Comparison of ENCODE assay signal across 12 cellular contexts in the genomic region with DNA sequence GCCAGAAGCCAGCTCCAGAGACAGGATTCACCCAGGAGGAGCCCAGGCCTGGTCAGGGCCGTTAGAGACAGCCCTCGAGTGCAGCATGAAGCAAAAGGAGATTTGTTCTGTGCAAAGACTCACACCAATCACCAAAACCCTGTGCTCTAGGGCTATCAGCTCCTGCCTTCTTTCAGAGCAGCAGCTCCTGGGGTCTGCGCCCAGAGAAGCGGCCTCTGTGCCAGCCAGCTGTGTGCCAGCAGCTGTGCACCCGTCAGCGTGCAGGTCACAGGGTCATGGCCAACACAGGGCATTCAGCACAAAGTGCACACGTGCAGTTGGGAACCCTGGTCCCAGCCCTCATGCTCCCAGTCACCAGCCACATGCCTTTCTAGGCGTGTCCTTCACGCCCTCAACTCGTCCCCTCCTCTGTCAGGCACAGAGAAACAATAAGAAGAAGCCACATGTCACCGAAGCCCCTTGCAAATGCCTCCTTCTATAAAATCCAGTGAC. TPM values are rescaled to one million over a fixed set of nuclear protein-coding genes. Genes with fewer than 3 reads are reported as not detected.
DNase-seq lines count a peak whose midpoint lies in the region; ATAC-seq and TF ChIP-seq lines count a peak whose summit lies in the region.
"Had no signal": no experiment of that assay in that cellular context is flagged by ENCODE, and none has a peak within 500 bp of the region (broad histone marks: within the 10 kb centered on the region; RNA-seq: fewer than 3 reads in every experiment).

No MANE protein-coding gene starts in this region.

- in situ Hi-C loops in gastrocnemius medialis (cut with MboI; ENCODE audit: low sequenced_read_pairs in 4 of 4), result no loop called here

- H3K4me1 Mint-ChIP-seq in immature natural killer cell, result peaks cover 60 to 71% of the 10 kb centered on the region in 2 donors

- H3K27ac Mint-ChIP-seq in immature natural killer cell, result peak overlapping the region in 5 of 6 donors; percentile 41 to 88 (median 80)
- H3K27ac Mint-ChIP-seq: activated naive CD4-positive, alpha-beta T cell treated with anti-CD3 and anti-CD28 coated beads, Interleukin-2, amount 50 U/mL, for 24 hours had no signal

- peak overlapping the region in 3 of 4 donors; percentile 15 to 92 (median 49) for H3K27ac ChIP-seq in gastrocnemius medialis
- H3K27ac ChIP-seq: PC-9 had no signal

- peaks cover 0 to 4% (median 2%) of the 10 kb centered on the region in 3 donors for H3K36me3 Mint-ChIP-seq in immature natural killer cell
- H3K36me3 Mint-ChIP-seq: activated naive CD4-positive, alpha-beta T cell treated with anti-CD3 and anti-CD28 coated beads, Interleukin-2, amount 50 U/mL, for 24 hours had no signal

- H3K9me3 Mint-ChIP-seq in immature natural killer cell, result peaks cover 0 to 1% (median 0%) of the 10 kb centered on the region in 6 donors
- H3K9me3 Mint-ChIP-seq: activated naive CD4-positive, alpha-beta T cell treated with anti-CD3 and anti-CD28 coated beads, Interleukin-2, amount 50 U/mL, for 24 hours had no signal

- no peak for ATAC-seq in gastrocnemius medialis
- ATAC-seq in HG02870 (IDR thresholded peaks at IDR 0.05; ENCODE audit: unreplicated experiment), result no peak
- ATAC-seq in HG03175 (IDR thresholded peaks at IDR 0.05; ENCODE audit: unreplicated experiment), result no peak

- DNase-seq in ELR (ENCODE audit: low read depth) (peak; percentile 30), adipocyte (ENCODE audit: low read depth) (no peak), immature natural killer cell (no peak), gastrocnemius medialis (peak in 1 of 2 donors; percentile 23), GM10266 (ENCODE audit: extremely low spot score) (no peak)
- no peak for DNase-seq in central memory CD4-positive, alpha-beta T cell
- DNase-seq: activated CD4-positive, alpha-beta T cell treated with anti-CD3 and anti-CD28 coated beads for 1 hour; NCI-H1048 had no signal

- H3K36me3 ChIP-seq in adipocyte (ENCODE audit: control insufficient read depth, insufficient read depth, low read length, severe bottlenecking) (peaks cover 15% of the 10 kb centered on the region), gastrocnemius medialis (peaks cover 0 to 13% of the 10 kb centered on the region in 2 donors)

- H3K4me3 ChIP-seq in adipocyte (ENCODE audit: low read length) (peak overlapping the region; percentile 57), gastrocnemius medialis (no peak overlapping the region)
- H3K4me3 ChIP-seq: PC-9 had no signal

- intact Hi-C loops in gastrocnemius medialis (cut with DNase I; ENCODE audit: low total_unique reads), result no loop called here

- H3K9me3 ChIP-seq in adipocyte (ENCODE audit: control insufficient read depth, low read length), result no peaks in the 10 kb centered on the region
- no peaks in the 10 kb centered on the region for H3K9me3 ChIP-seq in gastrocnemius medialis

- peak overlapping the region; percentile 67 for H3K9ac ChIP-seq in adipocyte (ENCODE audit: low read length)

- H3K4me1 ChIP-seq in adipocyte (ENCODE audit: control insufficient read depth, insufficient read depth, low read length) (peaks cover 59% of the 10 kb centered on the region), gastrocnemius medialis (peaks cover 40 to 55% of the 10 kb centered on the region in 2 donors)

- TF ChIP-seq CTCF in gastrocnemius medialis (IDR thresholded peaks at IDR 0.05 in 4 of 5, conservative IDR thresholded peaks at IDR 0.05 in 1 of 5) (no peak), GM10266 (IDR thresholded peaks at IDR 0.05; ENCODE audit: control insufficient read depth, insufficient read depth, low read depth, missing control alignments) (no peak)

- no peak for TF ChIP-seq POLR2A in gastrocnemius medialis (IDR thresholded peaks at IDR 0.05)

- peaks cover 0 to 1% (median 0%) of the 10 kb centered on the region in 3 donors for H3K27me3 Mint-ChIP-seq in immature natural killer cell (ENCODE audit: low read depth in 3 of 3)
- H3K27me3 Mint-ChIP-seq: activated naive CD4-positive, alpha-beta T cell treated with anti-CD3 and anti-CD28 coated beads, Interleukin-2, amount 50 U/mL, for 24 hours had no signal

- no peaks in the 10 kb centered on the region for H3K27me3 ChIP-seq in adipocyte (replicated peaks; ENCODE audit: control insufficient read depth, insufficient read depth, low read length)
- no peaks in the 10 kb centered on the region for H3K27me3 ChIP-seq in gastrocnemius medialis

- peak overlapping the region in 2 of 5 donors; percentile 35 to 54 for H3K4me3 Mint-ChIP-seq in immature natural killer cell
- H3K4me3 Mint-ChIP-seq: activated naive CD4-positive, alpha-beta T cell treated with anti-CD3 and anti-CD28 coated beads, Interleukin-2, amount 50 U/mL, for 24 hours had no signal

RNA-seq across cellular contexts. Expression of a gene that starts 49.3 kb away (rescaled TPM):
- 1 to 10 TPM; 1.2 to 6.1 (median 2.0) TPM for polyA plus RNA-seq in immature natural killer cell
- total RNA-seq in gastrocnemius medialis, result 10 to 100 TPM in 3 of 4 donors, 1 to 10 TPM in 1; 8.4 to 19.3 (median 12.4) TPM
